ENCODE assay signal across 1 cellular context in genomic region chr16:90044111-90044551, GRCh38.
A peak's percentile ranks its signal among the peaks of the same experiment; 100 is the strongest.
TF ChIP-seq lines count a peak whose summit lies in the region.

No MANE protein-coding gene starts in this region.

TF ChIP-seq in HepG2, 621 proteins besides CTCF, POLR2A, EP300 and RAD21 (continued from another document):
- no peak for TF ChIP-seq ZBTB39 (CRISPR knock-in tag; IDR thresholded peaks at IDR 0.05)
- no peak for TF ChIP-seq YEATS4 (CRISPR knock-in tag; IDR thresholded peaks at IDR 0.05; ENCODE audit: borderline replicate concordance)
- TF ChIP-seq FOXA1 (IDR thresholded peaks at IDR 0.05), result no peak
- TF ChIP-seq FOXA1 (CRISPR knock-in tag; IDR thresholded peaks at IDR 0.05), result peak; percentile 70
- TF ChIP-seq ZNF143 (CRISPR knock-in tag; IDR thresholded peaks at IDR 0.05), result no peak
- TF ChIP-seq HMG20A (CRISPR knock-in tag; IDR thresholded peaks at IDR 0.05; ENCODE audit: borderline replicate concordance), result no peak
- no peak for TF ChIP-seq ZNF691 (CRISPR knock-in tag; IDR thresholded peaks at IDR 0.05; ENCODE audit: borderline replicate concordance, low read depth)
- TF ChIP-seq ARID5B (CRISPR knock-in tag; IDR thresholded peaks at IDR 0.05), result peak; percentile 14; the same call in 1 of the 2 replicates
- TF ChIP-seq HOXD1 (CRISPR knock-in tag; IDR thresholded peaks at IDR 0.05), result no peak
- TF ChIP-seq ZNF879 (CRISPR knock-in tag; IDR thresholded peaks at IDR 0.05), result no peak
- TF ChIP-seq AKNA (CRISPR knock-in tag; IDR thresholded peaks at IDR 0.05; ENCODE audit: borderline replicate concordance), result no peak
- TF ChIP-seq MXD3 (CRISPR knock-in tag; IDR thresholded peaks at IDR 0.05), result no peak
- TF ChIP-seq NFIB (CRISPR knock-in tag; IDR thresholded peaks at IDR 0.05; ENCODE audit: borderline replicate concordance), result no peak
- TF ChIP-seq MTF2 (CRISPR knock-in tag; IDR thresholded peaks at IDR 0.05; ENCODE audit: borderline replicate concordance), result no peak
- no peak for TF ChIP-seq ZNF496 (CRISPR knock-in tag; IDR thresholded peaks at IDR 0.05; ENCODE audit: insufficient replicate concordance)
- no peak for TF ChIP-seq ZNF337 (CRISPR knock-in tag; IDR thresholded peaks at IDR 0.05; ENCODE audit: borderline replicate concordance, low read depth)
- TF ChIP-seq ATF5 (CRISPR knock-in tag; IDR thresholded peaks at IDR 0.05; ENCODE audit: low read depth), result no peak
- no peak for TF ChIP-seq SCMH1 (CRISPR knock-in tag; IDR thresholded peaks at IDR 0.05; ENCODE audit: borderline replicate concordance)
- 0 out of 2 replicates have a peak, but pooled peaks have one; percentile 3 for TF ChIP-seq POLR2AphosphoS5 (IDR thresholded peaks at IDR 0.05; ENCODE audit: low read depth, low read length)
- TF ChIP-seq ZBTB33 (CRISPR knock-in tag; IDR thresholded peaks at IDR 0.05), result peak; percentile 97
- no peak for TF ChIP-seq MED8 (CRISPR knock-in tag; IDR thresholded peaks at IDR 0.05; ENCODE audit: insufficient replicate concordance)
- no peak for TF ChIP-seq ZNF704 (CRISPR knock-in tag; IDR thresholded peaks at IDR 0.05; ENCODE audit: borderline replicate concordance)
- no peak for TF ChIP-seq GFI1 (CRISPR knock-in tag; IDR thresholded peaks at IDR 0.05; ENCODE audit: borderline replicate concordance)
- TF ChIP-seq ZNF552 (CRISPR knock-in tag; IDR thresholded peaks at IDR 0.05; ENCODE audit: borderline replicate concordance), result no peak
- no peak for TF ChIP-seq IRF1 (CRISPR knock-in tag; IDR thresholded peaks at IDR 0.05; ENCODE audit: low read depth)
- no peak for TF ChIP-seq ZNF18 (CRISPR knock-in tag; IDR thresholded peaks at IDR 0.05; ENCODE audit: insufficient replicate concordance)
- no peak for TF ChIP-seq FOXK1 (CRISPR knock-in tag; IDR thresholded peaks at IDR 0.05; ENCODE audit: borderline replicate concordance, low read depth)
